11 cellular contexts compared by ENCODE assay signal in genomic region chr10:122344741-122345258, GRCh38. TPM values are rescaled to one million over a fixed set of nuclear protein-coding genes. Genes with fewer than 3 reads are reported as not detected.
DNase-seq lines count a peak whose midpoint lies in the region; ATAC-seq and TF ChIP-seq lines count a peak whose summit lies in the region.
"Had no signal": no experiment of that assay in that cellular context is flagged by ENCODE, and none has a peak within 500 bp of the region (broad histone marks: within the 10 kb centered on the region; RNA-seq: fewer than 3 reads in every experiment).

No MANE protein-coding gene starts in this region.

- H3K27ac ChIP-seq in OCI-LY3 (ENCODE audit: low read length): peak overlapping the region; percentile 91

- DNase-seq in COLO829 (ENCODE audit: low spot score): peak; percentile 82
- DNase-seq in epithelial cell of proximal tubule (ENCODE audit: low read depth): peak; percentile 57
- no peak for DNase-seq in HK-2 (ENCODE audit: unreplicated experiment)
- no peak for DNase-seq in HUDEP-2 (lab: John Stamatoyannopoulos, UW; ENCODE audit: unreplicated experiment in 76 of 76)
- no peak for DNase-seq in activated CD4-positive, alpha-beta T cell treated with anti-CD3 and anti-CD28 coated beads, Interleukin-2, amount 50 U/mL, for 1 hour
- DNase-seq: NCI-H526 treated with DMSO at 0.1 percent for 48 hours; nephron progenitor cell; stimulated activated CD4-positive, alpha-beta T cell treated with anti-CD3 and anti-CD28 coated beads, Interleukin-2, amount 100 ng/mL, for 48 hours had no signal

- H3K79me2 ChIP-seq in OCI-LY3 (ENCODE audit: low read length): no peaks in the 10 kb centered on the region

- H3K4me3 Mint-ChIP-seq in nephron: peak overlapping the region in 1 of 3 experiments; percentile 16
- H3K4me3 Mint-ChIP-seq: nephron progenitor cell had no signal

- no peaks in the 10 kb centered on the region for H3K9me3 ChIP-seq in OCI-LY3 (ENCODE audit: insufficient read depth, low read length)

- peaks cover 3% of the 10 kb centered on the region for H3K36me3 Mint-ChIP-seq in nephron (ENCODE audit: low read depth)

- peaks cover 4% of the 10 kb centered on the region for H3K36me3 ChIP-seq in OCI-LY3 (replicated peaks; ENCODE audit: low read depth, low read length)

- no peaks in the 10 kb centered on the region for H4K20me1 ChIP-seq in OCI-LY3 (ENCODE audit: insufficient read depth, low read length)

- H3K4me3 ChIP-seq in OCI-LY3 (ENCODE audit: low read length) (peak overlapping the region; percentile 69), epithelial cell of proximal tubule (ENCODE audit: low read depth, low read length) (no peak overlapping the region)

- TF ChIP-seq CTCF in OCI-LY3 (IDR thresholded peaks at IDR 0.05; ENCODE audit: low read depth, low read length): no peak
- TF ChIP-seq CTCF in epithelial cell of proximal tubule (conservative IDR thresholded peaks at IDR 0.05; ENCODE audit: low read depth, low read length): no peak
- no peak for TF ChIP-seq CTCF in nephron (IDR thresholded peaks at IDR 0.05; ENCODE audit: unreplicated experiment in 3 of 3)

- peak overlapping the region; percentile 89 for H3K4me2 ChIP-seq in OCI-LY3 (ENCODE audit: low read length)

- peaks cover 12% of the 10 kb centered on the region for H3K4me1 Mint-ChIP-seq in nephron

- peaks cover 6% of the 10 kb centered on the region for H3K27me3 Mint-ChIP-seq in nephron (ENCODE audit: low read depth)

- peaks cover 24% of the 10 kb centered on the region for H3K9me3 Mint-ChIP-seq in nephron

- H2AFZ ChIP-seq in OCI-LY3 (ENCODE audit: low read depth, low read length): no peak overlapping the region

- H3K27me3 ChIP-seq in OCI-LY3 (ENCODE audit: low read depth, low read length): peaks cover 23% of the 10 kb centered on the region

- peaks cover 57% of the 10 kb centered on the region for H3K4me1 ChIP-seq in OCI-LY3 (ENCODE audit: low read length)

- H3K9ac ChIP-seq in OCI-LY3 (ENCODE audit: low read length): peak overlapping the region; percentile 62

- H3K27ac Mint-ChIP-seq in nephron: peak overlapping the region; percentile 30 to 94 (median 80)
- H3K27ac Mint-ChIP-seq: nephron progenitor cell had no signal

- ATAC-seq in GM18858 (IDR thresholded peaks at IDR 0.05; ENCODE audit: unreplicated experiment): no peak

RNA-seq across cellular contexts. Expression of gene PLEKHA1, which starts 29.7 kb away (rescaled TPM):
- total RNA-seq in epithelial cell of proximal tubule: 58.5 and 84.6 TPM in 2 replicates

Comparison
In these comparisons a context has a peak if more than half of its experiments do, and no peak if none do; other contexts are left out.
1. DNase-seq: peak in COLO829 (single experiment) and epithelial cell of proximal tubule (single experiment); none in HK-2 (single experiment), HUDEP-2 (0 of 76) and activated CD4-positive, alpha-beta T cell treated with anti-CD3 and anti-CD28 coated beads, Interleukin-2, amount 50 U/mL, for 1 hour (single experiment).